In the genomic region with DNA sequence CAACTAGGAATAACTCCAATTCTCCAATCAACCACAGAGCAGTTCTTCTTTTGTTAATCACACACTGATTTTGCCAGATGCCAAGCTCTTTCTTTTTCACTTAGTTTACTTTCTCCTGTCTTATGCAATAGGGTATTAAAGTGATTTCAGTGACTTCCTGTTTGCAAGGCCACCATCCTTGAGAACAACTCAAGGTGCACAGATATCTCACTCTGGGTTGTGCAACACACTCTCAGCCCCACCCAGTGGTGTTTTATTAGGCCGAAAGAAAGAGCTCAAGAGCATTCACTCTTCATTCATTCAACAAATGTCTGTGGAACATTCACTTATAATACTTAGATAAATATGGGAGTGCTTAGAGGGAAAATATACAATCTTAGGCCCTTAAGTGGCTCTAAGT, we compare ENCODE assay signal across 20 cellular contexts.
DNase-seq lines count a peak whose midpoint lies in the region; ATAC-seq and TF ChIP-seq lines count a peak whose summit lies in the region.
"Had no signal": no experiment of that assay in that cellular context is flagged by ENCODE, and none has a peak within 500 bp of the region (broad histone marks: within the 10 kb centered on the region; RNA-seq: fewer than 3 reads in every experiment).

No MANE protein-coding gene starts in this region.

- DNase-seq in HT-29 (ENCODE audit: low spot score) (peak; percentile 6), NOMO-1 (lab: John Stamatoyannopoulos, UW; ENCODE audit: unreplicated experiment in 2 of 2) (peak; percentile 42 to 69), globus pallidus (ENCODE audit: low spot score) (peak; percentile 4), sciatic nerve (ENCODE audit: low spot score) (no peak), heart left ventricle (no peak), HEK293T (ENCODE audit: extremely low spot score) (no peak), suprapubic skin (ENCODE audit: low spot score in 2 of 2) (no peak)
- DNase-seq: AML-193; DMS53; GM23248; KG1; NCI-H1436 treated with DMSO at 0.1 percent for 48 hours; NCI-H2081 treated with DMSO at 0.1 percent for 48 hours; NCI-H345; NCI-H69; NK-92 treated with Interleukin-12 subunit alpha and Interleukin-12 subunit beta, amount 100 ng/mL, for 24 hours had no signal

- H3K9me3 ChIP-seq in heart left ventricle (peaks cover 0 to 15% (median 6%) of the 10 kb centered on the region in 12 donors), suprapubic skin (peaks cover 7% of the 10 kb centered on the region)

- 89 to 97% (median 91%) methylated on average over 1 of the region's 1 CpG for WGBS in heart left ventricle, 4 donors
- WGBS in suprapubic skin: 93% methylated on average over 1 of the region's 1 CpG

- H3K27ac ChIP-seq in heart left ventricle (no peak overlapping the region), suprapubic skin (no peak overlapping the region)
- H3K27ac ChIP-seq: GM23248, SK-N-MC had no signal

- no peaks in the 10 kb centered on the region for H3K36me3 ChIP-seq in heart left ventricle
- H3K36me3 ChIP-seq in suprapubic skin: no peaks in the 10 kb centered on the region

- POLR2A ChIA-PET in HEK293T (lab: Yijun Ruan, JAX): no interaction called here

- no peak overlapping the region for H3K4me3 ChIP-seq in heart left ventricle
- H3K4me3 ChIP-seq in suprapubic skin: no peak overlapping the region
- H3K4me3 ChIP-seq: GM23248, SK-N-MC had no signal

- CTCF ChIA-PET in HEK293T (lab: Yijun Ruan, JAX): no interaction called here

- H3K4me1 ChIP-seq in heart left ventricle (no peaks in the 10 kb centered on the region), suprapubic skin (no peaks in the 10 kb centered on the region)

- no peaks in the 10 kb centered on the region for H3K27me3 ChIP-seq in heart left ventricle
- H3K27me3 ChIP-seq in suprapubic skin: no peaks in the 10 kb centered on the region

- intact Hi-C loops in sciatic nerve (cut with DNase I) (no loop called here), heart left ventricle (cut with DNase I) (no loop called here)

- TF ChIP-seq POLR2A in heart left ventricle (IDR thresholded peaks at IDR 0.05) (no peak), suprapubic skin (IDR thresholded peaks at IDR 0.05) (no peak)

- no peak for TF ChIP-seq EP300 in suprapubic skin (IDR thresholded peaks at IDR 0.05)

- ATAC-seq in sciatic nerve (peak; percentile 17), heart left ventricle (no peak), GM21786 (IDR thresholded peaks at IDR 0.05; ENCODE audit: unreplicated experiment) (no peak)
- ATAC-seq: Panc1, Right ventricle myocardium inferior had no signal

- TF ChIP-seq CTCF in heart left ventricle (IDR thresholded peaks at IDR 0.05) (no peak), suprapubic skin (IDR thresholded peaks at IDR 0.05) (no peak)

TF ChIP-seq in HEK293T, 16 proteins besides CTCF, POLR2A, EP300 and RAD21:
- TF ChIP-seq ZNF384 (IDR thresholded peaks at IDR 0.05): no peak
- TF ChIP-seq BHLHE40 (IDR thresholded peaks at IDR 0.05; ENCODE audit: borderline replicate concordance): no peak
- no peak for TF ChIP-seq NFRKB (IDR thresholded peaks at IDR 0.05)
- TF ChIP-seq ARNT (IDR thresholded peaks at IDR 0.05): no peak
- no peak for TF ChIP-seq FOXA1 (IDR thresholded peaks at IDR 0.05)
- TF ChIP-seq FOXM1 (IDR thresholded peaks at IDR 0.05; ENCODE audit: borderline replicate concordance): no peak
- TF ChIP-seq L3MBTL2 (conservative IDR thresholded peaks at IDR 0.05): no peak
- no peak for TF ChIP-seq HDGF (IDR thresholded peaks at IDR 0.05; ENCODE audit: borderline replicate concordance)
- TF ChIP-seq TARDBP (IDR thresholded peaks at IDR 0.05): no peak
- TF ChIP-seq CTBP1 (IDR thresholded peaks at IDR 0.05; ENCODE audit: borderline replicate concordance): no peak
- TF ChIP-seq ELF4 (IDR thresholded peaks at IDR 0.05): no peak

Comparison
In these comparisons a context has a peak if more than half of its experiments do, and no peak if none do; other contexts are left out.
1. DNase-seq: peak in HT-29 (single experiment), NOMO-1 (2 of 2) and globus pallidus (single experiment); none in sciatic nerve (single experiment), heart left ventricle (0 of 5), HEK293T (single experiment) and suprapubic skin (0 of 2).